Comparison of ENCODE assay signal across 9 cellular contexts in the genomic region with DNA sequence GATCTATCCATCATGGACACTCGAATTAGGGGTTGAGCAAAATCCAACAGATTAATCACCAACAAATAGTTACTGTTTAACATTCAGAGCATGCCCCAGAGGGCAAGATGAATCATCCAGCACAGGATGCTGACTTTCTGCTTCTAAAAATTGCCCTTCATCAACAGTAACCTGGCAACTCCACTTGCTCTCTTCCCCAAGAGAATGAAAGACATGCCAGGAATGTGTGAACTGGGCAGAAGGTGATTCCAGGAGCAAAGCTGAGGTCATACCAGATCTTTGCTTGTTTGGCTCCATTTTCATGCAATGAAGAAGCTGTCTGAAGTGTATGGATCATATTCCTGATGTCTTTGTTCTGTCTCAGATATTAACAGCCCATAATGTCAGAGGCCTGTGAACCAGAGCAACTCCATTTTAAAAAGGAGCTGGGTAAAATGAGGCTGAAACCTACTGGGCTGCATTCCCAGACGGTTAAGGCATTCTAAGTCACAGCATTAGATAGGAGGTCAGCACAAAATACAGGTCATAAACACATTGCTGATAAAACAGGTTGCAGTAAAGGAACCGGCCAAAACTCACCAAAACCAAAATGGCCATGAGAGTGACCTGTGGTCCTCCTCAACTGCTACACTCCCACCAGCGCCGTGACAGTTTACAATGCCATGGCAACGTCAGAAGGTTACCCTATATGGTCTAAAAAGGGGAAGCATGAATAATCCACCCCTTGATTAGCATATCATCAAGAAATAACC. TPM values are rescaled to one million over a fixed set of nuclear protein-coding genes. Genes with fewer than 3 reads are reported as not detected.
DNase-seq lines count a peak whose midpoint lies in the region; ATAC-seq and TF ChIP-seq lines count a peak whose summit lies in the region.
"Had no signal": no experiment of that assay in that cellular context is flagged by ENCODE, and none has a peak within 500 bp of the region (broad histone marks: within the 10 kb centered on the region; RNA-seq: fewer than 3 reads in every experiment).

No MANE protein-coding gene starts in this region.

- H3K9me3 ChIP-seq in heart right ventricle, result no peaks in the 10 kb centered on the region
- H3K9me3 ChIP-seq: neutrophil had no signal

- ATAC-seq in heart right ventricle (peak in 5 of 8 donors; percentile 29 to 44 (median 39)), HG03520 (IDR thresholded peaks at IDR 0.05; ENCODE audit: unreplicated experiment) (no peak)

- whole genome bisulfite sequencing in heart right ventricle, 2 donors, result 35 to 37% methylated on average over 6 of the region's 6 CpGs

- peaks cover 13% of the 10 kb centered on the region for H3K36me3 Mint-ChIP-seq in activated naive CD8-positive, alpha-beta T cell treated with anti-CD3 and anti-CD28 coated beads for 36 hours

- DNase-seq in GM03348 (ENCODE audit: low spot score) (peak; percentile 62), NCI-H446 (lab: John Stamatoyannopoulos, UW) (peak; percentile 26 to 75), heart right ventricle (peak in 1 of 2 donors; percentile 67), renal cortical epithelial cell (ENCODE audit: low read depth) (peak; percentile 100), NCI-H1092 treated with DMSO at 0.1 percent for 48 hours (lab: John Stamatoyannopoulos, UW) (no peak)
- no peak for DNase-seq in activated naive CD8-positive, alpha-beta T cell treated with anti-CD3 and anti-CD28 coated beads for 36 hours

- no peaks in the 10 kb centered on the region for H3K9me3 Mint-ChIP-seq in activated naive CD8-positive, alpha-beta T cell treated with anti-CD3 and anti-CD28 coated beads for 36 hours

- H3K27ac Mint-ChIP-seq in activated naive CD8-positive, alpha-beta T cell treated with anti-CD3 and anti-CD28 coated beads for 36 hours, result peak overlapping the region; percentile 83

- H3K36me3 ChIP-seq in heart right ventricle, result no peaks in the 10 kb centered on the region
- H3K36me3 ChIP-seq: neutrophil had no signal

- no peaks in the 10 kb centered on the region for H3K27me3 Mint-ChIP-seq in activated naive CD8-positive, alpha-beta T cell treated with anti-CD3 and anti-CD28 coated beads for 36 hours

- H3K4me3 Mint-ChIP-seq in activated naive CD8-positive, alpha-beta T cell treated with anti-CD3 and anti-CD28 coated beads for 36 hours, result peak overlapping the region; percentile 82

- H3K4me3 ChIP-seq in heart right ventricle, result no peak overlapping the region

- H3K27ac ChIP-seq in 22Rv1, result peak overlapping the region; percentile 99
- H3K27ac ChIP-seq in heart right ventricle, result peak overlapping the region; percentile 71 to 100 (median 98)
- H3K27ac ChIP-seq: neutrophil had no signal

- peaks cover 26% of the 10 kb centered on the region for H3K4me1 Mint-ChIP-seq in activated naive CD8-positive, alpha-beta T cell treated with anti-CD3 and anti-CD28 coated beads for 36 hours

- no peak for TF ChIP-seq CTCF in 22Rv1 (IDR thresholded peaks at IDR 0.05)
- no peak for TF ChIP-seq CTCF in heart right ventricle (IDR thresholded peaks at IDR 0.05)

- intact Hi-C loops in heart right ventricle (cut with DNase I), result loop anchor here in 1 of 10 donors (2.0 kb wide), 1 partner anchor 28 kb away; no protein-coding TSS in a partner anchor

- peaks cover 7 to 38% (median 28%) of the 10 kb centered on the region in 9 donors for H3K4me1 ChIP-seq in heart right ventricle

- no peaks in the 10 kb centered on the region for H3K27me3 ChIP-seq in heart right ventricle
- H3K27me3 ChIP-seq: neutrophil had no signal

RNA-seq across cellular contexts. Expression of gene ZNF367, which starts 2.5 kb away (rescaled TPM):
- 10 to 100 TPM; 40.2 to 40.9 TPM for total RNA-seq in activated naive CD8-positive, alpha-beta T cell treated with anti-CD3 and anti-CD28 coated beads for 36 hours
- 1 to 10 TPM; 2.4 to 6.4 (median 4.0) TPM for total RNA-seq in heart right ventricle
- 1 to 10 TPM; 1.2 to 2.9 TPM for polyA plus RNA-seq in heart right ventricle
- 1.3 and 8.7 TPM in 2 replicates for total RNA-seq in renal cortical epithelial cell

RNA-seq across cellular contexts. Expression of gene HABP4, which starts 29.3 kb away (rescaled TPM):
- total RNA-seq in activated naive CD8-positive, alpha-beta T cell treated with anti-CD3 and anti-CD28 coated beads for 36 hours, result 1 to 10 TPM; 6.1 to 7.2 TPM
- total RNA-seq in heart right ventricle, result 10 to 100 TPM; 20.8 to 30.4 (median 25.9) TPM
- polyA plus RNA-seq in heart right ventricle, result 10 to 100 TPM; 21.2 to 25.1 TPM
- total RNA-seq in renal cortical epithelial cell, result 21.0 and 24.8 TPM in 2 replicates

RNA-seq across cellular contexts. Expression of gene SLC35D2, which starts 37.1 kb away (rescaled TPM):
- total RNA-seq in activated naive CD8-positive, alpha-beta T cell treated with anti-CD3 and anti-CD28 coated beads for 36 hours, result 1 to 10 TPM in 1 of 2 experiments, under 1 TPM in 1; 0.80 to 1.5 TPM
- total RNA-seq in heart right ventricle (10 to 100 TPM; 10.8 to 20.8 (median 13.2) TPM), renal cortical epithelial cell (40.6 and 42.5 TPM in 2 replicates)
- 10 to 100 TPM; 11.5 to 16.2 TPM for polyA plus RNA-seq in heart right ventricle

Comparison
In these comparisons a context has a peak if more than half of its experiments do, and no peak if none do; other contexts are left out.
1. DNase-seq: peak in GM03348 (single experiment), NCI-H446 (2 of 2) and renal cortical epithelial cell (single experiment); none in activated naive CD8-positive, alpha-beta T cell treated with anti-CD3 and anti-CD28 coated beads for 36 hours (single experiment) and NCI-H1092 treated with DMSO at 0.1 percent for 48 hours (single experiment).
2. RNA of gene SLC35D2, which starts 37.1 kb away (total RNA-seq): 40.6 to 42.5 TPM in renal cortical epithelial cell and 10.8 to 20.8 TPM in heart right ventricle; 0.80 to 1.5 TPM in activated naive CD8-positive, alpha-beta T cell treated with anti-CD3 and anti-CD28 coated beads for 36 hours; every median in the first group is over 4 times any median in the second.